ENCODE assay signal across 1 cellular context in the genomic region with DNA sequence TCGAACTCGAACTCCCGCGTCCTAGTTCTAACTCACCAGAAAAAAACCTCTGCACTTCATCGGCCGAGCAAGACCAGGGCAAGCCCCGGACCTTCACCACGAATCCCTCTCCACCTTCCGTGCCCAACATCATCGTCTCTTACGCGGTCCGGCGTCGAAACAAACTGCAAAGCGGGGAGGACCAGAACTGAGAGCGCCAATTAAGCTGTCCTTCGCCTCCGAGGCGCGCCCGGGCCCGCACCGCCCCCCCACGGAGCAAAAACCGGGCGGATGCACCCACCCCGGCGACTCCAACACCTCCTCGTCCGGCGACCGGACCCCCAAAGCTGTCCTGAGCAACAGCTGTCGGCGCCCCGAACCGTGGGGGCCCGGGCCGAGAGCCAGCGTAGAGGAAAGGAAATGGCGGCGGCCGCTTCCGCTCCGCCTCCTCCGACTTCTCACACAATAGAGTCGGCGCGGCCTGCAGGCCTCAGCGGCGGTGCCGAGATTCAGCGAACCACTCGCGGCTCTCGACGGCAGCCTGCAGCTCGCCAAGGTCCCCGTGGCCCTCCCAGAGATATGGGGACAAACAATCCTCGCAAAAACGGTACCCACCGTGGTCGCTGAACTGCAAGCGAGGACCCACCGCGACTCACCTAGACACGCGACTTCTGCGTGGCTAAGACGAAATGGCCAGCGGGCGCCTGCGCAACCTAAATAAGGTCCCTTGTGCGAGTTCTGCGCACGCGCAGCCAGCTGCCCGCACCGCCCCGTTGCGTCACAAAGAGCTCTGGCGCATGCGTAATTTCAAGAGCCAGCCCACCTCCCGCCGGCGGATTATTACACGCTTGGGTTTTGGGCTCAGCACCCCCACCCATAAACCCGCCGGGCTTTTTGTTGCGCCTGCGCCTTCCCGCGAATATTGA.
A peak's percentile ranks its signal among the peaks of the same experiment; 100 is the strongest.
TF ChIP-seq lines count a peak whose summit lies in the region.

A gene with protein sequence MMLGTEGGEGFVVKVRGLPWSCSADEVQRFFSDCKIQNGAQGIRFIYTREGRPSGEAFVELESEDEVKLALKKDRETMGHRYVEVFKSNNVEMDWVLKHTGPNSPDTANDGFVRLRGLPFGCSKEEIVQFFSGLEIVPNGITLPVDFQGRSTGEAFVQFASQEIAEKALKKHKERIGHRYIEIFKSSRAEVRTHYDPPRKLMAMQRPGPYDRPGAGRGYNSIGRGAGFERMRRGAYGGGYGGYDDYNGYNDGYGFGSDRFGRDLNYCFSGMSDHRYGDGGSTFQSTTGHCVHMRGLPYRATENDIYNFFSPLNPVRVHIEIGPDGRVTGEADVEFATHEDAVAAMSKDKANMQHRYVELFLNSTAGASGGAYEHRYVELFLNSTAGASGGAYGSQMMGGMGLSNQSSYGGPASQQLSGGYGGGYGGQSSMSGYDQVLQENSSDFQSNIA (minus strand): TSS at position 671 of the 905 bp plus-strand sequence. CDS start 538 bp downstream, at position 133.

TF ChIP-seq in HepG2, 621 proteins besides CTCF, POLR2A, EP300 and RAD21 (continued from another document and continues in another):
- TF ChIP-seq TCF7L2 (IDR thresholded peaks at IDR 0.05; ENCODE audit: low read depth, low read length) (no peak), ZNF282 (IDR thresholded peaks at IDR 0.05; ENCODE audit: partially characterized antibody) (no peak), CBX5 (CRISPR knock-in tag; IDR thresholded peaks at IDR 0.05; ENCODE audit: borderline replicate concordance) (peak; percentile 54; the same call in 1 of the 2 replicates), TBX3 (IDR thresholded peaks at IDR 0.05; ENCODE audit: borderline replicate concordance) (no peak), RFX3 (CRISPR knock-in tag; IDR thresholded peaks at IDR 0.05) (no peak), RBAK (CRISPR knock-in tag; IDR thresholded peaks at IDR 0.05) (no peak; the same call in 1 of the 2 replicates), ZSCAN29 (CRISPR knock-in tag; conservative IDR thresholded peaks at IDR 0.05) (no peak), FOXK1 (CRISPR knock-in tag; IDR thresholded peaks at IDR 0.05; ENCODE audit: borderline replicate concordance, low read depth) (peak; percentile 32; the same call in 1 of the 2 replicates), ARNT (IDR thresholded peaks at IDR 0.05) (no peak), ZNF350 (CRISPR knock-in tag; IDR thresholded peaks at IDR 0.05; ENCODE audit: borderline replicate concordance, low read depth) (peak; percentile 91), GLI4 (CRISPR knock-in tag; IDR thresholded peaks at IDR 0.05; ENCODE audit: borderline replicate concordance) (peak; percentile 82; the same call in 1 of the 2 replicates), NFATC3 (CRISPR knock-in tag; IDR thresholded peaks at IDR 0.05) (no peak), DMAP1 (CRISPR knock-in tag; IDR thresholded peaks at IDR 0.05) (peak; percentile 95), ELF3 (CRISPR knock-in tag; IDR thresholded peaks at IDR 0.05) (peak; percentile 67), ISX (CRISPR knock-in tag; conservative IDR thresholded peaks at IDR 0.05) (no peak; the same call in 1 of the 2 replicates), KMT2A (CRISPR knock-in tag; IDR thresholded peaks at IDR 0.05) (no peak; the same call in 1 of the 2 replicates), SCMH1 (CRISPR knock-in tag; IDR thresholded peaks at IDR 0.05; ENCODE audit: borderline replicate concordance) (no peak), ZNF382 (CRISPR knock-in tag; IDR thresholded peaks at IDR 0.05; ENCODE audit: borderline replicate concordance) (no peak), HOXA9 (CRISPR knock-in tag; IDR thresholded peaks at IDR 0.05; ENCODE audit: borderline replicate concordance) (peak; percentile 81), ZNF234 (CRISPR knock-in tag; conservative IDR thresholded peaks at IDR 0.05) (peak; percentile 88), KDM1A (CRISPR knock-in tag; IDR thresholded peaks at IDR 0.05) (no peak), ZSCAN12 (CRISPR knock-in tag; IDR thresholded peaks at IDR 0.05) (no peak), MEF2D (CRISPR knock-in tag; IDR thresholded peaks at IDR 0.05) (peak; percentile 76), ARID2 (CRISPR knock-in tag; IDR thresholded peaks at IDR 0.05; ENCODE audit: borderline replicate concordance) (0 out of 2 replicates have a peak, but pooled peaks have one; percentile 11), SRF (IDR thresholded peaks at IDR 0.05; ENCODE audit: low read depth, low read length) (no peak), POLR2AphosphoS5 (IDR thresholded peaks at IDR 0.05; ENCODE audit: low read depth, low read length) (peak; percentile 100), TRIM24 (CRISPR knock-in tag; IDR thresholded peaks at IDR 0.05) (no peak), AKAP8 (CRISPR knock-in tag; IDR thresholded peaks at IDR 0.05) (peak; percentile 88), PAF1 (CRISPR knock-in tag; IDR thresholded peaks at IDR 0.05) (peak; percentile 76; the same call in 1 of the 2 replicates), ZNF3 (CRISPR knock-in tag; IDR thresholded peaks at IDR 0.05) (no peak), NFYC (CRISPR knock-in tag; IDR thresholded peaks at IDR 0.05) (no peak), ZFP62 (CRISPR knock-in tag; IDR thresholded peaks at IDR 0.05) (no peak), RBFOX2 (IDR thresholded peaks at IDR 0.05; ENCODE audit: low read depth, low read length) (peak; percentile 100), AGO1 (IDR thresholded peaks at IDR 0.05; ENCODE audit: low read depth, low read length, poor library complexity, severe bottlenecking) (peak; percentile 82), ZNF678 (CRISPR knock-in tag; IDR thresholded peaks at IDR 0.05) (peak; percentile 52; the same call in 1 of the 2 replicates), RELA (CRISPR knock-in tag; IDR thresholded peaks at IDR 0.05) (no peak), ZNF136 (CRISPR knock-in tag; IDR thresholded peaks at IDR 0.05; ENCODE audit: low read depth) (no peak; the same call in 1 of the 2 replicates), ZNF768 (CRISPR knock-in tag; IDR thresholded peaks at IDR 0.05) (peak; percentile 69), ZNF232 (CRISPR knock-in tag; IDR thresholded peaks at IDR 0.05; ENCODE audit: borderline replicate concordance) (no peak; the same call in 1 of the 2 replicates), IRF2 (CRISPR knock-in tag; IDR thresholded peaks at IDR 0.05) (peak; percentile 86), MTF1 (CRISPR knock-in tag; IDR thresholded peaks at IDR 0.05) (peak; percentile 85; the same call in 1 of the 2 replicates), KAT8 (CRISPR knock-in tag; IDR thresholded peaks at IDR 0.05) (peak; percentile 82)
- TF ChIP-seq, protein P1, sequence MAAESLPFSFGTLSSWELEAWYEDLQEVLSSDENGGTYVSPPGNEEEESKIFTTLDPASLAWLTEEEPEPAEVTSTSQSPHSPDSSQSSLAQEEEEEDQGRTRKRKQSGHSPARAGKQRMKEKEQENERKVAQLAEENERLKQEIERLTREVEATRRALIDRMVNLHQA (CRISPR knock-in tag; IDR thresholded peaks at IDR 0.05) = no peak
- TF ChIP-seq, protein P2, sequence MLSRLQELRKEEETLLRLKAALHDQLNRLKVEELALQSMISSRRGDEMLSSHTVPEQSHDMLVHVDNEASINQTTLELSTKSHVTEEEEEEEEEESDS (CRISPR knock-in tag; IDR thresholded peaks at IDR 0.05; ENCODE audit: borderline replicate concordance) = no peak
- TF ChIP-seq, protein P3, sequence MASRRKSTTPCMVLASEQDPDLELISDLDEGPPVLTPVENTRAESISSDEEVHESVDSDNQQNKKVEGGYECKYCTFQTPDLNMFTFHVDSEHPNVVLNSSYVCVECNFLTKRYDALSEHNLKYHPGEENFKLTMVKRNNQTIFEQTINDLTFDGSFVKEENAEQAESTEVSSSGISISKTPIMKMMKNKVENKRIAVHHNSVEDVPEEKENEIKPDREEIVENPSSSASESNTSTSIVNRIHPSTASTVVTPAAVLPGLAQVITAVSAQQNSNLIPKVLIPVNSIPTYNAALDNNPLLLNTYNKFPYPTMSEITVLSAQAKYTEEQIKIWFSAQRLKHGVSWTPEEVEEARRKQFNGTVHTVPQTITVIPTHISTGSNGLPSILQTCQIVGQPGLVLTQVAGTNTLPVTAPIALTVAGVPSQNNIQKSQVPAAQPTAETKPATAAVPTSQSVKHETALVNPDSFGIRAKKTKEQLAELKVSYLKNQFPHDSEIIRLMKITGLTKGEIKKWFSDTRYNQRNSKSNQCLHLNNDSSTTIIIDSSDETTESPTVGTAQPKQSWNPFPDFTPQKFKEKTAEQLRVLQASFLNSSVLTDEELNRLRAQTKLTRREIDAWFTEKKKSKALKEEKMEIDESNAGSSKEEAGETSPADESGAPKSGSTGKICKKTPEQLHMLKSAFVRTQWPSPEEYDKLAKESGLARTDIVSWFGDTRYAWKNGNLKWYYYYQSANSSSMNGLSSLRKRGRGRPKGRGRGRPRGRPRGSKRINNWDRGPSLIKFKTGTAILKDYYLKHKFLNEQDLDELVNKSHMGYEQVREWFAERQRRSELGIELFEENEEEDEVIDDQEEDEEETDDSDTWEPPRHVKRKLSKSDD (CRISPR knock-in tag; IDR thresholded peaks at IDR 0.05; ENCODE audit: low read depth) = 0 out of 2 replicates have a peak, but pooled peaks have one; percentile 26
- TF ChIP-seq, protein P4, sequence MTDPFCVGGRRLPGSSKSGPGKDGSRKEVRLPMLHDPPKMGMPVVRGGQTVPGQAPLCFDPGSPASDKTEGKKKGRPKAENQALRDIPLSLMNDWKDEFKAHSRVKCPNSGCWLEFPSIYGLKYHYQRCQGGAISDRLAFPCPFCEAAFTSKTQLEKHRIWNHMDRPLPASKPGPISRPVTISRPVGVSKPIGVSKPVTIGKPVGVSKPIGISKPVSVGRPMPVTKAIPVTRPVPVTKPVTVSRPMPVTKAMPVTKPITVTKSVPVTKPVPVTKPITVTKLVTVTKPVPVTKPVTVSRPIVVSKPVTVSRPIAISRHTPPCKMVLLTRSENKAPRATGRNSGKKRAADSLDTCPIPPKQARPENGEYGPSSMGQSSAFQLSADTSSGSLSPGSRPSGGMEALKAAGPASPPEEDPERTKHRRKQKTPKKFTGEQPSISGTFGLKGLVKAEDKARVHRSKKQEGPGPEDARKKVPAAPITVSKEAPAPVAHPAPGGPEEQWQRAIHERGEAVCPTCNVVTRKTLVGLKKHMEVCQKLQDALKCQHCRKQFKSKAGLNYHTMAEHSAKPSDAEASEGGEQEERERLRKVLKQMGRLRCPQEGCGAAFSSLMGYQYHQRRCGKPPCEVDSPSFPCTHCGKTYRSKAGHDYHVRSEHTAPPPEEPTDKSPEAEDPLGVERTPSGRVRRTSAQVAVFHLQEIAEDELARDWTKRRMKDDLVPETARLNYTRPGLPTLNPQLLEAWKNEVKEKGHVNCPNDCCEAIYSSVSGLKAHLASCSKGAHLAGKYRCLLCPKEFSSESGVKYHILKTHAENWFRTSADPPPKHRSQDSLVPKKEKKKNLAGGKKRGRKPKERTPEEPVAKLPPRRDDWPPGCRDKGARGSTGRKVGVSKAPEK (CRISPR knock-in tag; IDR thresholded peaks at IDR 0.05; ENCODE audit: borderline replicate concordance) = no peak
- TF ChIP-seq, protein P5, sequence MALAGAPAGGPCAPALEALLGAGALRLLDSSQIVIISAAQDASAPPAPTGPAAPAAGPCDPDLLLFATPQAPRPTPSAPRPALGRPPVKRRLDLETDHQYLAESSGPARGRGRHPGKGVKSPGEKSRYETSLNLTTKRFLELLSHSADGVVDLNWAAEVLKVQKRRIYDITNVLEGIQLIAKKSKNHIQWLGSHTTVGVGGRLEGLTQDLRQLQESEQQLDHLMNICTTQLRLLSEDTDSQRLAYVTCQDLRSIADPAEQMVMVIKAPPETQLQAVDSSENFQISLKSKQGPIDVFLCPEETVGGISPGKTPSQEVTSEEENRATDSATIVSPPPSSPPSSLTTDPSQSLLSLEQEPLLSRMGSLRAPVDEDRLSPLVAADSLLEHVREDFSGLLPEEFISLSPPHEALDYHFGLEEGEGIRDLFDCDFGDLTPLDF (CRISPR knock-in tag; IDR thresholded peaks at IDR 0.05) = peak; percentile 12; the same call in 1 of the 2 replicates
- TF ChIP-seq, protein P6, sequence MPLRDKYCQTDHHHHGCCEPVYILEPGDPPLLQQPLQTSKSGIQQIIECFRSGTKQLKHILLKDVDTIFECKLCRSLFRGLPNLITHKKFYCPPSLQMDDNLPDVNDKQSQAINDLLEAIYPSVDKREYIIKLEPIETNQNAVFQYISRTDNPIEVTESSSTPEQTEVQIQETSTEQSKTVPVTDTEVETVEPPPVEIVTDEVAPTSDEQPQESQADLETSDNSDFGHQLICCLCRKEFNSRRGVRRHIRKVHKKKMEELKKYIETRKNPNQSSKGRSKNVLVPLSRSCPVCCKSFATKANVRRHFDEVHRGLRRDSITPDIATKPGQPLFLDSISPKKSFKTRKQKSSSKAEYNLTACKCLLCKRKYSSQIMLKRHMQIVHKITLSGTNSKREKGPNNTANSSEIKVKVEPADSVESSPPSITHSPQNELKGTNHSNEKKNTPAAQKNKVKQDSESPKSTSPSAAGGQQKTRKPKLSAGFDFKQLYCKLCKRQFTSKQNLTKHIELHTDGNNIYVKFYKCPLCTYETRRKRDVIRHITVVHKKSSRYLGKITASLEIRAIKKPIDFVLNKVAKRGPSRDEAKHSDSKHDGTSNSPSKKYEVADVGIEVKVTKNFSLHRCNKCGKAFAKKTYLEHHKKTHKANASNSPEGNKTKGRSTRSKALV (CRISPR knock-in tag; IDR thresholded peaks at IDR 0.05) = no peak
- TF ChIP-seq, protein P7, sequence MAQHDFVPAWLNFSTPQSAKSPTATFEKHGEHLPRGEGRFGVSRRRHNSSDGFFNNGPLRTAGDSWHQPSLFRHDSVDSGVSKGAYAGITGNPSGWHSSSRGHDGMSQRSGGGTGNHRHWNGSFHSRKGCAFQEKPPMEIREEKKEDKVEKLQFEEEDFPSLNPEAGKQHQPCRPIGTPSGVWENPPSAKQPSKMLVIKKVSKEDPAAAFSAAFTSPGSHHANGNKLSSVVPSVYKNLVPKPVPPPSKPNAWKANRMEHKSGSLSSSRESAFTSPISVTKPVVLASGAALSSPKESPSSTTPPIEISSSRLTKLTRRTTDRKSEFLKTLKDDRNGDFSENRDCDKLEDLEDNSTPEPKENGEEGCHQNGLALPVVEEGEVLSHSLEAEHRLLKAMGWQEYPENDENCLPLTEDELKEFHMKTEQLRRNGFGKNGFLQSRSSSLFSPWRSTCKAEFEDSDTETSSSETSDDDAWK (CRISPR knock-in tag; IDR thresholded peaks at IDR 0.05) = no peak
- TF ChIP-seq, protein P8, sequence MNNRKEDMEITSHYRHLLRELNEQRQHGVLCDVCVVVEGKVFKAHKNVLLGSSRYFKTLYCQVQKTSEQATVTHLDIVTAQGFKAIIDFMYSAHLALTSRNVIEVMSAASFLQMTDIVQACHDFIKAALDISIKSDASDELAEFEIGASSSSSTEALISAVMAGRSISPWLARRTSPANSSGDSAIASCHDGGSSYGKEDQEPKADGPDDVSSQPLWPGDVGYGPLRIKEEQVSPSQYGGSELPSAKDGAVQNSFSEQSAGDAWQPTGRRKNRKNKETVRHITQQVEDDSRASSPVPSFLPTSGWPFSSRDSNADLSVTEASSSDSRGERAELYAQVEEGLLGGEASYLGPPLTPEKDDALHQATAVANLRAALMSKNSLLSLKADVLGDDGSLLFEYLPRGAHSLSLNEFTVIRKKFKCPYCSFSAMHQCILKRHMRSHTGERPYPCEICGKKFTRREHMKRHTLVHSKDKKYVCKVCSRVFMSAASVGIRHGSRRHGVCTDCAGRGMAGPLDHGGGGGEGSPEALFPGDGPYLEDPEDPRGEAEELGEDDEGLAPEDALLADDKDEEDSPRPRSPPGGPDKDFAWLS (CRISPR knock-in tag; IDR thresholded peaks at IDR 0.05; ENCODE audit: borderline replicate concordance) = no peak
- TF ChIP-seq, protein P9, sequence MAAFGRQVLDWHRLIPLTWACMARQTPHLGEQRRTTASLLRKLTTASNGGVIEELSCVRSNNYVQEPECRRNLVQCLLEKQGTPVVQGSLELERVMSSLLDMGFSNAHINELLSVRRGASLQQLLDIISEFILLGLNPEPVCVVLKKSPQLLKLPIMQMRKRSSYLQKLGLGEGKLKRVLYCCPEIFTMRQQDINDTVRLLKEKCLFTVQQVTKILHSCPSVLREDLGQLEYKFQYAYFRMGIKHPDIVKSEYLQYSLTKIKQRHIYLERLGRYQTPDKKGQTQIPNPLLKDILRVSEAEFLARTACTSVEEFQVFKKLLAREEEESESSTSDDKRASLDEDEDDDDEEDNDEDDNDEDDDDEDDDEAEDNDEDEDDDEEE (CRISPR knock-in tag; IDR thresholded peaks at IDR 0.05) = peak; percentile 50; the same call in 1 of the 2 replicates
